ENCODE assay signal across 15 cellular contexts in the genomic region with DNA sequence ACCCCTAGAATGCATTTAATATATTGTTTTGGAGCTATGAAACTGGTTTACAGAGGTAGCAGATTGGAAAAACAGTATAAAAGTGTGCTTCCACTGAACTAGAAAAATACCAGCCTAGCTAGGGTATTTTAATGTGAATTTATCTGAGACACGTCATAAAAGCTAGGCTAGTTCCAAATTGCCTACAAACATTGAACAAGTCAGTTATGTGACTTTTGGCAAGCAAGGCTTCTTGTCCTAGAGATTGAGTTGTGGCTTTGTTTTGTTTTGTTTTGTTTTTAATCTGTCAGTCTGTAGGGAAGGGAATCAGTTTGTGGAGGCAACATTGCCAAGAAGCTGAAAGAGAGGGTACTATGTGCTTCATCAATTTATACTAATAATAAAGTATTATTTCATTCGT.
"Had no signal": no experiment of that assay in that cellular context is flagged by ENCODE, and none has a peak within 500 bp of the region (broad histone marks: within the 10 kb centered on the region; RNA-seq: fewer than 3 reads in every experiment).

No MANE protein-coding gene starts in this region.

- H3K4me1 Mint-ChIP-seq: activated CD8-positive, alpha-beta memory T cell treated with anti-CD3 and anti-CD28 coated beads, Interleukin-2, amount 10 ng/mL, durations not matched to agents 7 days and 5 days had no signal

- H3K27ac Mint-ChIP-seq: activated CD8-positive, alpha-beta memory T cell treated with anti-CD3 and anti-CD28 coated beads, Interleukin-2, amount 10 ng/mL, durations not matched to agents 7 days and 5 days; activated naive CD4-positive, alpha-beta T cell treated with anti-CD3 and anti-CD28 coated beads, Interleukin-2, amount 50 U/mL, for 72 hours; stimulated activated naive CD8-positive, alpha-beta T cell treated with anti-CD3 and anti-CD28 coated beads, Interleukin-15, Interleukin-2, amounts not matched to agents 100 ng/mL and 50 ng/mL, for 24 hours had no signal

- H3K9me3 Mint-ChIP-seq: activated naive CD4-positive, alpha-beta T cell treated with anti-CD3 and anti-CD28 coated beads, Interleukin-2, amount 50 U/mL, for 72 hours; activated T-cell treated with anti-CD3 and anti-CD28 coated beads, Interleukin-2, amount 50 U/mL, for 4 hours; stimulated activated naive CD8-positive, alpha-beta T cell treated with anti-CD3 and anti-CD28 coated beads, Interleukin-15, Interleukin-2, amounts not matched to agents 100 ng/mL and 50 ng/mL, for 24 hours had no signal

- H3K27me3 ChIP-seq: hepatocyte, tibial nerve, vagina had no signal

- H3K9me3 ChIP-seq: tibial nerve, vagina had no signal

- H3K4me2 ChIP-seq: hepatocyte had no signal

- H3K4me3 Mint-ChIP-seq: activated CD8-positive, alpha-beta memory T cell treated with anti-CD3 and anti-CD28 coated beads, Interleukin-2, amount 10 ng/mL, durations not matched to agents 7 days and 5 days; activated T-cell treated with anti-CD3 and anti-CD28 coated beads, Interleukin-2, amount 50 U/mL, for 4 hours; stimulated activated naive CD8-positive, alpha-beta T cell treated with anti-CD3 and anti-CD28 coated beads, Interleukin-15, Interleukin-2, amounts not matched to agents 100 ng/mL and 50 ng/mL, for 24 hours had no signal

- H3K36me3 Mint-ChIP-seq: activated naive CD4-positive, alpha-beta T cell treated with anti-CD3 and anti-CD28 coated beads, Interleukin-2, amount 50 U/mL, for 72 hours had no signal

- H3K27ac ChIP-seq: hepatocyte, tibial nerve, vagina had no signal

- H2AFZ ChIP-seq: hepatocyte had no signal

- DNase-seq: activated CD4-positive, alpha-beta T cell treated with anti-CD3 and anti-CD28 coated beads for 1 hour; activated CD4-positive, alpha-beta T cell treated with anti-CD3 and anti-CD28 coated beads, Interleukin-2, amount 50 U/mL, for 48 hours; activated CD8-positive, alpha-beta memory T cell treated with anti-CD3 and anti-CD28 coated beads, Interleukin-2, amount 10 ng/mL, durations not matched to agents 7 days and 5 days; activated effector memory CD4-positive, alpha-beta T cell treated with anti-CD3 and anti-CD28 coated beads, Interleukin-2, amount 50 U/mL, for 16 hours; activated T-cell treated with anti-CD3 and anti-CD28 coated beads, Interleukin-2, amount 50 U/mL, for 4 hours; amniotic stem cell; kidney glomerular epithelial cell; nucleus accumbens; stimulated activated CD4-positive, alpha-beta T cell treated with anti-CD3 and anti-CD28 coated beads, Interleukin-2, amount 100 ng/mL, for 48 hours; T-helper 2 cell had no signal

- ATAC-seq: activated CD8-positive, alpha-beta memory T cell treated with anti-CD3 and anti-CD28 coated beads, Interleukin-2, amount 10 ng/mL, durations not matched to agents 7 days and 5 days; activated naive CD4-positive, alpha-beta T cell treated with anti-CD3 and anti-CD28 coated beads, Interleukin-2, amount 50 U/mL, for 72 hours; activated T-cell treated with anti-CD3 and anti-CD28 coated beads, Interleukin-2, amount 50 U/mL, for 4 hours had no signal

- H3K36me3 ChIP-seq: tibial nerve, vagina had no signal

- H3K4me3 ChIP-seq: hepatocyte, tibial nerve, vagina had no signal

- H3K27me3 Mint-ChIP-seq: activated CD8-positive, alpha-beta memory T cell treated with anti-CD3 and anti-CD28 coated beads, Interleukin-2, amount 10 ng/mL, durations not matched to agents 7 days and 5 days; stimulated activated naive CD8-positive, alpha-beta T cell treated with anti-CD3 and anti-CD28 coated beads, Interleukin-15, Interleukin-2, amounts not matched to agents 100 ng/mL and 50 ng/mL, for 24 hours had no signal
